8 cellular contexts compared by ENCODE assay signal in genomic region chr3:139388961-139389551, GRCh38. TPM values are rescaled to one million over a fixed set of nuclear protein-coding genes. Genes with fewer than 3 reads are reported as not detected.
DNase-seq lines count a peak whose midpoint lies in the region; ATAC-seq and TF ChIP-seq lines count a peak whose summit lies in the region.

No MANE protein-coding gene starts in this region.

- peaks cover 35% of the 10 kb centered on the region for H3K4me1 Mint-ChIP-seq in activated CD4-positive, alpha-beta T cell treated with anti-CD3 and anti-CD28 coated beads, Interleukin-2, amount 10 ng/mL, durations not matched to agents 24 days and 14 days
- peaks cover 18% of the 10 kb centered on the region for H3K4me1 Mint-ChIP-seq in progenitor cell of endocrine pancreas (ENCODE audit: low read depth)

- peaks cover 5% of the 10 kb centered on the region for H3K27me3 Mint-ChIP-seq in activated CD4-positive, alpha-beta T cell treated with anti-CD3 and anti-CD28 coated beads, Interleukin-2, amount 10 ng/mL, durations not matched to agents 24 days and 14 days
- H3K27me3 Mint-ChIP-seq in progenitor cell of endocrine pancreas = no peaks in the 10 kb centered on the region

- intact Hi-C loops in activated CD4-positive, alpha-beta T cell treated with anti-CD3 and anti-CD28 coated beads, Interleukin-2, amount 10 ng/mL, durations not matched to agents 24 days and 14 days (cut with micrococcal nuclease) = loop anchor here (1.0 to 10.0 kb wide), 3 partner anchors 31 to 1556 kb away; partner anchors contain the start of genes MRPS22 and SLC25A36

- H3K27ac Mint-ChIP-seq in activated CD4-positive, alpha-beta T cell treated with anti-CD3 and anti-CD28 coated beads, Interleukin-2, amount 10 ng/mL, durations not matched to agents 24 days and 14 days = peak overlapping the region; percentile 97
- H3K27ac Mint-ChIP-seq in progenitor cell of endocrine pancreas = peak overlapping the region; percentile 99

- peak overlapping the region; percentile 99 for H3K4me3 ChIP-seq in fibroblast of mammary gland (ENCODE audit: control insufficient read depth, low read depth, low read length)

- TF ChIP-seq CTCF in fibroblast of mammary gland (conservative IDR thresholded peaks at IDR 0.05; ENCODE audit: control insufficient read depth, insufficient read depth, low read depth, low read length) (no peak), progenitor cell of endocrine pancreas (IDR thresholded peaks at IDR 0.05; ENCODE audit: unreplicated experiment) (no peak)

- DNase-seq in stimulated activated CD8-positive, alpha-beta memory T cell treated with anti-CD3 and anti-CD28 coated beads, Interleukin-12 subunit alpha, Interleukin-12 subunit beta, amount 100 ng/mL, for 1 hour (ENCODE audit: low read depth) = peak; percentile 4
- DNase-seq in stimulated activated CD8-positive, alpha-beta memory T cell treated with anti-CD3 and anti-CD28 coated beads, Interleukin-4, amount 100 ng/mL, for 48 hours = no peak
- no peak for DNase-seq in activated CD4-positive, alpha-beta T cell treated with anti-CD3 and anti-CD28 coated beads, Interleukin-2, amount 10 ng/mL, durations not matched to agents 24 days and 14 days
- no peak for DNase-seq in fibroblast of mammary gland (ENCODE audit: low read depth)
- DNase-seq in progenitor cell of endocrine pancreas (ENCODE audit: low spot score, unreplicated experiment) = no peak
- no peak for DNase-seq in MV-4-11 (lab: John Stamatoyannopoulos, UW)
- no peak for DNase-seq in iPS-NIHi11 (ENCODE audit: low spot score)

- H3K9me3 Mint-ChIP-seq in activated CD4-positive, alpha-beta T cell treated with anti-CD3 and anti-CD28 coated beads, Interleukin-2, amount 10 ng/mL, durations not matched to agents 24 days and 14 days = no peaks in the 10 kb centered on the region
- no peaks in the 10 kb centered on the region for H3K9me3 Mint-ChIP-seq in progenitor cell of endocrine pancreas (ENCODE audit: low read depth)

- peaks cover 12% of the 10 kb centered on the region for H3K36me3 Mint-ChIP-seq in activated CD4-positive, alpha-beta T cell treated with anti-CD3 and anti-CD28 coated beads, Interleukin-2, amount 10 ng/mL, durations not matched to agents 24 days and 14 days (ENCODE audit: low read depth)
- H3K36me3 Mint-ChIP-seq in progenitor cell of endocrine pancreas (ENCODE audit: insufficient read depth) = no peaks in the 10 kb centered on the region

- peak; percentile 42 for ATAC-seq in HG03354 (IDR thresholded peaks at IDR 0.05; ENCODE audit: poor library complexity, severe bottlenecking, unreplicated experiment)

- H3K4me3 Mint-ChIP-seq in activated CD4-positive, alpha-beta T cell treated with anti-CD3 and anti-CD28 coated beads, Interleukin-2, amount 10 ng/mL, durations not matched to agents 24 days and 14 days = peak overlapping the region; percentile 93
- peak overlapping the region; percentile 90 for H3K4me3 Mint-ChIP-seq in progenitor cell of endocrine pancreas (ENCODE audit: low read depth)

RNA-seq across cellular contexts. Expression of gene COPB2, which starts 0.4 kb away (rescaled TPM):
- 99.0 and 103 TPM in 2 replicates for total RNA-seq in activated CD4-positive, alpha-beta T cell treated with anti-CD3 and anti-CD28 coated beads, Interleukin-2, amount 10 ng/mL, durations not matched to agents 24 days and 14 days
- total RNA-seq in progenitor cell of endocrine pancreas = 113 and 125 TPM in 2 replicates

RNA-seq across cellular contexts. Expression of gene MRPS22, which starts 45.2 kb away (rescaled TPM):
- total RNA-seq in activated CD4-positive, alpha-beta T cell treated with anti-CD3 and anti-CD28 coated beads, Interleukin-2, amount 10 ng/mL, durations not matched to agents 24 days and 14 days = 55.8 and 59.7 TPM in 2 replicates
- 35.7 and 39.5 TPM in 2 replicates for total RNA-seq in progenitor cell of endocrine pancreas
